11 cellular contexts compared by ENCODE assay signal in genomic region chr3:39279745-39280517, GRCh38.
DNase-seq lines count a peak whose midpoint lies in the region; ATAC-seq lines count a peak whose summit lies in the region.
"Had no signal": no experiment of that assay in that cellular context is flagged by ENCODE, and none has a peak within 500 bp of the region (broad histone marks: within the 10 kb centered on the region; RNA-seq: fewer than 3 reads in every experiment).

A gene with protein sequence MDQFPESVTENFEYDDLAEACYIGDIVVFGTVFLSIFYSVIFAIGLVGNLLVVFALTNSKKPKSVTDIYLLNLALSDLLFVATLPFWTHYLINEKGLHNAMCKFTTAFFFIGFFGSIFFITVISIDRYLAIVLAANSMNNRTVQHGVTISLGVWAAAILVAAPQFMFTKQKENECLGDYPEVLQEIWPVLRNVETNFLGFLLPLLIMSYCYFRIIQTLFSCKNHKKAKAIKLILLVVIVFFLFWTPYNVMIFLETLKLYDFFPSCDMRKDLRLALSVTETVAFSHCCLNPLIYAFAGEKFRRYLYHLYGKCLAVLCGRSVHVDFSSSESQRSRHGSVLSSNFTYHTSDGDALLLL (minus strand): TSS chr3:39280036. CDS start chr3:39266509, 13,527 bp downstream.

- H3K27ac Mint-ChIP-seq in stimulated activated naive CD8-positive, alpha-beta T cell treated with anti-CD3 and anti-CD28 coated beads, Interleukin-15, Interleukin-2, amounts not matched to agents 100 ng/mL and 50 ng/mL, for 24 hours, result no peak within 1 kb of the TSS

- peaks cover 7% of the 10 kb centered on the region for H3K27me3 Mint-ChIP-seq in stimulated activated naive CD8-positive, alpha-beta T cell treated with anti-CD3 and anti-CD28 coated beads, Interleukin-15, Interleukin-2, amounts not matched to agents 100 ng/mL and 50 ng/mL, for 24 hours
- H3K27me3 Mint-ChIP-seq: activated CD4-positive, alpha-beta T cell treated with anti-CD3 and anti-CD28 coated beads for 36 hours had no signal

- H3K4me3 Mint-ChIP-seq in stimulated activated naive CD8-positive, alpha-beta T cell treated with anti-CD3 and anti-CD28 coated beads, Interleukin-15, Interleukin-2, amounts not matched to agents 100 ng/mL and 50 ng/mL, for 24 hours, result peak within 1 kb of the TSS; percentile 51
- H3K4me3 Mint-ChIP-seq: activated CD4-positive, alpha-beta T cell treated with anti-CD3 and anti-CD28 coated beads for 36 hours had no signal

- H3K9me3 Mint-ChIP-seq in stimulated activated naive CD8-positive, alpha-beta T cell treated with anti-CD3 and anti-CD28 coated beads, Interleukin-15, Interleukin-2, amounts not matched to agents 100 ng/mL and 50 ng/mL, for 24 hours, result no peaks in the 10 kb centered on the region

- no peaks in the 10 kb centered on the region for H3K36me3 Mint-ChIP-seq in stimulated activated naive CD8-positive, alpha-beta T cell treated with anti-CD3 and anti-CD28 coated beads, Interleukin-15, Interleukin-2, amounts not matched to agents 100 ng/mL and 50 ng/mL, for 24 hours (ENCODE audit: low read depth)

- peaks cover 26% of the 10 kb centered on the region for H3K4me1 Mint-ChIP-seq in stimulated activated naive CD8-positive, alpha-beta T cell treated with anti-CD3 and anti-CD28 coated beads, Interleukin-15, Interleukin-2, amounts not matched to agents 100 ng/mL and 50 ng/mL, for 24 hours (ENCODE audit: low read depth)

- no peak for ATAC-seq in stimulated activated naive CD8-positive, alpha-beta T cell treated with anti-CD3 and anti-CD28 coated beads, Interleukin-15, Interleukin-2, amounts not matched to agents 100 U/mL and 50 U/mL, for 24 hours
- ATAC-seq in HG03025 (IDR thresholded peaks at IDR 0.05; ENCODE audit: low FRiP score, unreplicated experiment), result no peak
- ATAC-seq in HG02885 (IDR thresholded peaks at IDR 0.05; ENCODE audit: poor library complexity, unreplicated experiment), result no peak
- ATAC-seq: activated CD4-positive, alpha-beta T cell treated with anti-CD3 and anti-CD28 coated beads for 36 hours had no signal

- no peak for DNase-seq in stimulated activated naive CD8-positive, alpha-beta T cell treated with anti-CD3 and anti-CD28 coated beads, Interleukin-15, Interleukin-2, amounts not matched to agents 100 U/mL and 50 U/mL, for 24 hours
- DNase-seq in UCSD-AML1 (lab: John Stamatoyannopoulos, UW; ENCODE audit: unreplicated experiment) (peak; percentile 74), left kidney (ENCODE audit: low read depth, low spot score) (peak; percentile 18), iPS-NIHi7 (ENCODE audit: extremely low spot score) (no peak), cerebellar cortex (ENCODE audit: low spot score) (no peak)
- DNase-seq: activated CD4-positive, alpha-beta T cell treated with anti-CD3 and anti-CD28 coated beads for 36 hours; NCI-H1417; pancreas had no signal

Comparison
In these comparisons a context has a peak if more than half of its experiments do, and no peak if none do; other contexts are left out.
1. DNase-seq: peak in UCSD-AML1 (single experiment) and left kidney (single experiment); none in stimulated activated naive CD8-positive, alpha-beta T cell treated with anti-CD3 and anti-CD28 coated beads, Interleukin-15, Interleukin-2, amounts not matched to agents 100 U/mL and 50 U/mL, for 24 hours (single experiment), iPS-NIHi7 (single experiment) and cerebellar cortex (single experiment).